26 cellular contexts compared by ENCODE assay signal in genomic region chr10:11108356-11108755, GRCh38.
DNase-seq lines count a peak whose midpoint lies in the region; ATAC-seq and TF ChIP-seq lines count a peak whose summit lies in the region.
"Had no signal": no experiment of that assay in that cellular context is flagged by ENCODE, and none has a peak within 500 bp of the region (broad histone marks: within the 10 kb centered on the region; RNA-seq: fewer than 3 reads in every experiment).

No MANE protein-coding gene starts in this region.

- no peak for TF ChIP-seq RAD21 in SK-N-SH (IDR thresholded peaks at IDR 0.05; ENCODE audit: low read length)

- no peaks in the 10 kb centered on the region for H3K36me3 Mint-ChIP-seq in T-helper 17 cell (ENCODE audit: low read depth)
- H3K36me3 Mint-ChIP-seq: CD8-positive, alpha-beta T cell had no signal

- H3K27me3 ChIP-seq in SK-N-SH (ENCODE audit: insufficient read depth), result no peaks in the 10 kb centered on the region
- H3K27me3 ChIP-seq: BLaER1 treated with 17β-estradiol and CSF1 and Interleukin-3, amounts not matched to agents 10 nM and 100 nM; MG63 had no signal

- no peak overlapping the region for H3K4me3 ChIP-seq in SK-N-SH (ENCODE audit: low read depth in 2 of 2, low read length in 1 of 2)
- H3K4me3 ChIP-seq: BLaER1 treated with 17β-estradiol and CSF1 and Interleukin-3, amounts not matched to agents 10 nM and 100 nM; GM23338; K562; MG63 had no signal

- no peak overlapping the region for H3K9ac ChIP-seq in SK-N-SH
- H3K9ac ChIP-seq: BLaER1 treated with 17β-estradiol and CSF1 and Interleukin-3, amounts not matched to agents 10 nM and 100 nM had no signal

- DNase-seq in SK-N-SH (peak; percentile 22), T-helper 17 cell (no peak), epidermal melanocyte (ENCODE audit: insufficient read length, low spot score) (peak; percentile 57), sciatic nerve (ENCODE audit: low spot score) (no peak), OCI-M1 (lab: John Stamatoyannopoulos, UW) (no peak), NOMO-1 treated with DMSO at 0.1 percent for 48 hours (lab: John Stamatoyannopoulos, UW; ENCODE audit: unreplicated experiment) (no peak), amygdala (lab: John Stamatoyannopoulos, UW) (no peak)
- DNase-seq: 8988T; Calu3; CD8-positive, alpha-beta T cell; DMS153; HCEC 1CT; MG63; NCI-H1048; NCI-H187 treated with DMSO at 0.1 percent for 48 hours; NCI-H2107; NCI-H226; NCI-H510A treated with DMSO at 0.1 percent for 48 hours; NCI-H748 treated with DMSO at 0.1 percent for 48 hours had no signal

- peaks cover 27% of the 10 kb centered on the region for H3K4me1 Mint-ChIP-seq in T-helper 17 cell

- H3K9me3 ChIP-seq in SK-N-SH, result no peaks in the 10 kb centered on the region; the same call in 1 of the 2 replicates
- H3K9me3 ChIP-seq in T-helper 17 cell (ENCODE audit: control insufficient read depth, low read length, poor library complexity, severe bottlenecking), result no peaks in the 10 kb centered on the region
- H3K9me3 ChIP-seq: MG63 had no signal

- H3F3A ChIP-seq in SK-N-SH (replicated peaks; ENCODE audit: insufficient read depth), result no peaks in the 10 kb centered on the region

- H3K9me2 ChIP-seq in SK-N-SH, result no peaks in the 10 kb centered on the region

- intact Hi-C loops in sciatic nerve (cut with DNase I), result no loop called here

- no peaks in the 10 kb centered on the region for H4K20me1 ChIP-seq in SK-N-SH (ENCODE audit: insufficient read depth)
- H4K20me1 ChIP-seq: BLaER1 treated with 17β-estradiol and CSF1 and Interleukin-3, amounts not matched to agents 10 nM and 100 nM had no signal

- H3K27me3 Mint-ChIP-seq in T-helper 17 cell, result no peaks in the 10 kb centered on the region

- H3K4me1 ChIP-seq in SK-N-SH (ENCODE audit: control insufficient read depth in 1 of 2, insufficient read depth in 2 of 2, low read depth in 1 of 2, low read length in 1 of 2), result no peaks in the 10 kb centered on the region

- H3K27ac Mint-ChIP-seq in T-helper 17 cell, result peak overlapping the region; percentile 70
- H3K27ac Mint-ChIP-seq: CD8-positive, alpha-beta T cell; GM23338 had no signal

- ATAC-seq in SK-N-SH treated with all-trans-retinoic acid at 6 μM for 48 hours (no peak), T-helper 17 cell (no peak), sciatic nerve (peak; percentile 29)
- ATAC-seq: CD8-positive, alpha-beta T cell; GM23338; HepG2; K562; Panc1 had no signal

- no peak overlapping the region for H3K4me3 Mint-ChIP-seq in T-helper 17 cell
- H3K4me3 Mint-ChIP-seq: CD8-positive, alpha-beta T cell; GM23338 had no signal

- no peaks in the 10 kb centered on the region for H3K79me2 ChIP-seq in SK-N-SH (ENCODE audit: insufficient read depth)

- TF ChIP-seq EP300 in SK-N-SH (IDR thresholded peaks at IDR 0.05; ENCODE audit: borderline replicate concordance in 1 of 2, low read depth in 1 of 2, low read length in 1 of 2), result no peak

- 25% methylated on average over 5 of the region's 5 CpGs for WGBS in SK-N-SH (ENCODE audit: low lambda C conversion rate)

- no peak overlapping the region for H3K27ac ChIP-seq in SK-N-SH (ENCODE audit: low read depth in 2 of 2, low read length in 1 of 2)
- H3K27ac ChIP-seq: BLaER1 treated with 17β-estradiol and CSF1 and Interleukin-3, amounts not matched to agents 10 nM and 100 nM; HL-60 had no signal

- H3K36me3 ChIP-seq in SK-N-SH (replicated peaks in 1 of 2; ENCODE audit: control insufficient read depth in 1 of 2, insufficient read depth in 2 of 2, low read length in 1 of 2), result no peaks in the 10 kb centered on the region
- H3K36me3 ChIP-seq: MG63 had no signal

- H2AFZ ChIP-seq in SK-N-SH (ENCODE audit: low read depth), result no peak overlapping the region
- H2AFZ ChIP-seq: GM23338 had no signal

- no peak for TF ChIP-seq CTCF in SK-N-SH (IDR thresholded peaks at IDR 0.05)

- no peak overlapping the region for H3K4me2 ChIP-seq in SK-N-SH
- H3K4me2 ChIP-seq: BLaER1 treated with 17β-estradiol and CSF1 and Interleukin-3, amounts not matched to agents 10 nM and 100 nM; GM23338 had no signal

- POLR2A ChIA-PET in SK-N-SH (lab: Yijun Ruan, JAX), result no interaction called here

- CTCF ChIA-PET in SK-N-SH (lab: Yijun Ruan, JAX), result no interaction called here

TF ChIP-seq in SK-N-SH, 30 proteins besides CTCF, POLR2A, EP300 and RAD21 (continues in another document):
- TF ChIP-seq MXI1 (IDR thresholded peaks at IDR 0.05; ENCODE audit: low read depth, low read length), result no peak
- no peak for TF ChIP-seq RCOR1 (IDR thresholded peaks at IDR 0.05; ENCODE audit: low read length)
- TF ChIP-seq RXRA (IDR thresholded peaks at IDR 0.05; ENCODE audit: borderline replicate concordance, low read depth), result no peak
- no peak for TF ChIP-seq CHD2 (IDR thresholded peaks at IDR 0.05; ENCODE audit: low read length, partially characterized antibody)
- TF ChIP-seq RFX5 (IDR thresholded peaks at IDR 0.05; ENCODE audit: low read length), result no peak
- TF ChIP-seq, protein P1, sequence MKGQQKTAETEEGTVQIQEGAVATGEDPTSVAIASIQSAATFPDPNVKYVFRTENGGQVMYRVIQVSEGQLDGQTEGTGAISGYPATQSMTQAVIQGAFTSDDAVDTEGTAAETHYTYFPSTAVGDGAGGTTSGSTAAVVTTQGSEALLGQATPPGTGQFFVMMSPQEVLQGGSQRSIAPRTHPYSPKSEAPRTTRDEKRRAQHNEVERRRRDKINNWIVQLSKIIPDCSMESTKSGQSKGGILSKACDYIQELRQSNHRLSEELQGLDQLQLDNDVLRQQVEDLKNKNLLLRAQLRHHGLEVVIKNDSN (IDR thresholded peaks at IDR 0.05; ENCODE audit: borderline replicate concordance, low read depth), result no peak
- no peak for TF ChIP-seq FOXM1 (IDR thresholded peaks at IDR 0.05; ENCODE audit: low read depth)
- TF ChIP-seq SMC3 (IDR thresholded peaks at IDR 0.05; ENCODE audit: low read depth, low read length), result no peak
- TF ChIP-seq, protein P2, sequence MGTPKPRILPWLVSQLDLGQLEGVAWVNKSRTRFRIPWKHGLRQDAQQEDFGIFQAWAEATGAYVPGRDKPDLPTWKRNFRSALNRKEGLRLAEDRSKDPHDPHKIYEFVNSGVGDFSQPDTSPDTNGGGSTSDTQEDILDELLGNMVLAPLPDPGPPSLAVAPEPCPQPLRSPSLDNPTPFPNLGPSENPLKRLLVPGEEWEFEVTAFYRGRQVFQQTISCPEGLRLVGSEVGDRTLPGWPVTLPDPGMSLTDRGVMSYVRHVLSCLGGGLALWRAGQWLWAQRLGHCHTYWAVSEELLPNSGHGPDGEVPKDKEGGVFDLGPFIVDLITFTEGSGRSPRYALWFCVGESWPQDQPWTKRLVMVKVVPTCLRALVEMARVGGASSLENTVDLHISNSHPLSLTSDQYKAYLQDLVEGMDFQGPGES (IDR thresholded peaks at IDR 0.05; ENCODE audit: low read depth, low read length), result no peak

TF ChIP-seq in SK-N-SH treated with all-trans-retinoic acid at 6 μM for 48 hours, 23 proteins besides CTCF, POLR2A, EP300 and RAD21:
- no peak for TF ChIP-seq ZNF565 (CRISPR knock-in tag; conservative IDR thresholded peaks at IDR 0.05; ENCODE audit: low read depth)
- no peak for TF ChIP-seq ZNF70 (CRISPR knock-in tag; IDR thresholded peaks at IDR 0.05)
- no peak for TF ChIP-seq ESRRG (CRISPR knock-in tag; IDR thresholded peaks at IDR 0.05)
- TF ChIP-seq BACH2 (CRISPR knock-in tag; IDR thresholded peaks at IDR 0.05; ENCODE audit: borderline replicate concordance), result no peak
- TF ChIP-seq OSR1 (CRISPR knock-in tag; IDR thresholded peaks at IDR 0.05), result no peak
- TF ChIP-seq CSDC2 (CRISPR knock-in tag; IDR thresholded peaks at IDR 0.05), result no peak
- no peak for TF ChIP-seq PPARA (CRISPR knock-in tag; IDR thresholded peaks at IDR 0.05; ENCODE audit: borderline replicate concordance)

Comparison
In these comparisons a context has a peak if more than half of its experiments do, and no peak if none do; other contexts are left out.
1. DNase-seq: peak in SK-N-SH (single experiment) and epidermal melanocyte (single experiment); none in T-helper 17 cell (0 of 3), sciatic nerve (single experiment), OCI-M1 (single experiment), NOMO-1 treated with DMSO at 0.1 percent for 48 hours (single experiment) and amygdala (0 of 56).